In genomic region chr7:127620406-127621233, GRCh38 we compare ENCODE assay signal across 15 cellular contexts. TPM values are rescaled to one million over a fixed set of nuclear protein-coding genes. Genes with fewer than 3 reads are reported as not detected.
DNase-seq lines count a peak whose midpoint lies in the region; ATAC-seq and TF ChIP-seq lines count a peak whose summit lies in the region.
"Had no signal": no experiment of that assay in that cellular context is flagged by ENCODE, and none has a peak within 500 bp of the region (broad histone marks: within the 10 kb centered on the region; RNA-seq: fewer than 3 reads in every experiment).

No MANE protein-coding gene starts in this region.

- peak overlapping the region; percentile 89 for H3K4me3 Mint-ChIP-seq in WTC11
- H3K4me3 Mint-ChIP-seq: activated naive CD4-positive, alpha-beta T cell treated with anti-CD3 and anti-CD28 coated beads, Interleukin-2, amount 50 U/mL, for 24 hours; B cell had no signal

- peaks cover 17% of the 10 kb centered on the region for H3K4me1 Mint-ChIP-seq in WTC11

- POLR2A ChIA-PET in WTC11 (lab: Charles Lee): interaction anchor here (0.5 to 1.7 kb wide), 4 partner anchors 33 to 392 kb away, joined by 3 to 9 read pairs (median 5); partner anchors contain the start of genes ARF5 and GCC1

- TF ChIP-seq CTCF in WTC11 (IDR thresholded peaks at IDR 0.05): no peak

- H3K4me3 ChIP-seq in HUES6 (ENCODE audit: low read depth, low read length) (peak overlapping the region; percentile 62), iPS-18a (ENCODE audit: low read length) (peak overlapping the region; percentile 72)
- H3K4me3 ChIP-seq: esophagus squamous epithelium had no signal

- ATAC-seq in WTC11: peak; percentile 90
- no peak for ATAC-seq in GM18517 (IDR thresholded peaks at IDR 0.05; ENCODE audit: unreplicated experiment)

- H3K9ac ChIP-seq in HUES6 (ENCODE audit: low read length) (peak overlapping the region; percentile 3), iPS-18a (ENCODE audit: low read length) (no peak overlapping the region)

- DNase-seq in CD1c-positive myeloid dendritic cell (ENCODE audit: extremely low spot score) (peak; percentile 15), WTC11 (ENCODE audit: low spot score) (peak; percentile 45), NAMALWA (ENCODE audit: low spot score) (no peak), G401 (ENCODE audit: low spot score) (no peak), substantia nigra (lab: John Stamatoyannopoulos, UW) (no peak)
- DNase-seq: esophagus squamous epithelium; retina; stimulated activated CD4-positive, alpha-beta T cell treated with anti-CD3 and anti-CD28 coated beads, Interleukin-4, amount 100 ng/mL, for 4 hours had no signal

- no peak overlapping the region for H3K27ac Mint-ChIP-seq in WTC11
- H3K27ac Mint-ChIP-seq: activated naive CD4-positive, alpha-beta T cell treated with anti-CD3 and anti-CD28 coated beads, Interleukin-2, amount 50 U/mL, for 24 hours; B cell; IgD-negative memory B cell had no signal

- in situ Hi-C loops in G401 (cut with HindIII; ENCODE audit: low sequenced_read_pairs): no loop called here

- H3K9me3 Mint-ChIP-seq in WTC11: no peaks in the 10 kb centered on the region
- H3K9me3 Mint-ChIP-seq: activated naive CD4-positive, alpha-beta T cell treated with anti-CD3 and anti-CD28 coated beads, Interleukin-2, amount 50 U/mL, for 24 hours; IgD-negative memory B cell had no signal

- CTCF ChIA-PET in WTC11 (lab: Charles Lee): interaction anchor here (0.5 to 3.0 kb wide), 16 partner anchors 9 to 173 kb away, joined by 3 to 89 read pairs (median 4); partner anchors contain the start of genes ARF5 and GCC1

- H3K36me3 ChIP-seq in HUES6 (ENCODE audit: control insufficient read depth, insufficient read depth, low read length) (no peaks in the 10 kb centered on the region), iPS-18a (ENCODE audit: control insufficient read depth, low read depth, low read length) (no peaks in the 10 kb centered on the region)
- H3K36me3 ChIP-seq: esophagus squamous epithelium had no signal

- H3K27ac ChIP-seq in HUES6 (ENCODE audit: low read depth, low read length): no peak overlapping the region
- no peak overlapping the region for H3K27ac ChIP-seq in iPS-18a (ENCODE audit: low read length)
- H3K27ac ChIP-seq in substantia nigra (ENCODE audit: low read depth, low read length, poor library complexity, severe bottlenecking): no peak overlapping the region
- H3K27ac ChIP-seq: esophagus squamous epithelium had no signal

- no peaks in the 10 kb centered on the region for H3K9me3 ChIP-seq in HUES6 (ENCODE audit: control insufficient read depth, insufficient read depth, low read depth, low read length)
- H3K9me3 ChIP-seq in iPS-18a (ENCODE audit: control insufficient read depth, low read depth, low read length): no peaks in the 10 kb centered on the region
- H3K9me3 ChIP-seq: esophagus squamous epithelium had no signal

- H3K27me3 ChIP-seq in HUES6 (ENCODE audit: control insufficient read depth, insufficient read depth, low read length) (peaks cover 55% of the 10 kb centered on the region), iPS-18a (ENCODE audit: control insufficient read depth, insufficient read depth, low read length) (peaks cover 66% of the 10 kb centered on the region)

- no peaks in the 10 kb centered on the region for H3K36me3 Mint-ChIP-seq in WTC11
- H3K36me3 Mint-ChIP-seq: activated naive CD4-positive, alpha-beta T cell treated with anti-CD3 and anti-CD28 coated beads, Interleukin-2, amount 50 U/mL, for 24 hours; IgD-negative memory B cell had no signal

- H3K27me3 Mint-ChIP-seq in WTC11 (ENCODE audit: low read depth): peaks cover 82% of the 10 kb centered on the region

- H3K4me1 ChIP-seq in HUES6 (ENCODE audit: control insufficient read depth, insufficient read depth, low read length): peaks cover under 1% of the 10 kb centered on the region; the same call in 1 of the 2 replicates
- no peaks in the 10 kb centered on the region for H3K4me1 ChIP-seq in iPS-18a (ENCODE audit: control insufficient read depth, low read depth, low read length)
- H3K4me1 ChIP-seq: esophagus squamous epithelium had no signal

TF ChIP-seq in WTC11, 78 proteins besides CTCF, POLR2A, EP300 and RAD21:
- TF ChIP-seq TP53 (CRISPR knock-in tag; IDR thresholded peaks at IDR 0.05) (0 out of 2 replicates have a peak, but pooled peaks have one; percentile 18), KAT7 (CRISPR knock-in tag; IDR thresholded peaks at IDR 0.05; ENCODE audit: borderline replicate concordance) (no peak), FOXP4 (CRISPR knock-in tag; IDR thresholded peaks at IDR 0.05) (0 out of 2 replicates have a peak, but pooled peaks have one; percentile 6), ZNF671 (CRISPR knock-in tag; IDR thresholded peaks at IDR 0.05) (no peak), IRF2 (CRISPR knock-in tag; IDR thresholded peaks at IDR 0.05; ENCODE audit: borderline replicate concordance, low read depth) (no peak), STAT6 (CRISPR knock-in tag; conservative IDR thresholded peaks at IDR 0.05; ENCODE audit: low read depth) (no peak), ESRRA (CRISPR knock-in tag; IDR thresholded peaks at IDR 0.05; ENCODE audit: borderline replicate concordance) (no peak), ZNF121 (CRISPR knock-in tag; IDR thresholded peaks at IDR 0.05) (no peak), JUN (CRISPR knock-in tag; IDR thresholded peaks at IDR 0.05) (no peak), SP1 (CRISPR knock-in tag; conservative IDR thresholded peaks at IDR 0.05) (0 out of 2 replicates have a peak, but pooled peaks have one; percentile 12), ZNF423 (CRISPR knock-in tag; IDR thresholded peaks at IDR 0.05) (no peak), ZNF232 (CRISPR knock-in tag; IDR thresholded peaks at IDR 0.05) (0 out of 2 replicates have a peak, but pooled peaks have one; percentile 45)

RNA-seq across cellular contexts. Expression of gene PAX4, which starts 2.7 kb away (rescaled TPM):
- not detected in 3 replicates for total RNA-seq in WTC11 (2021)
- not detected in 2 replicates for total RNA-seq in G401 (2014; rRNA removed; shearing (Covaris generic))
- total RNA-seq: B cell, cerebellum, esophagus squamous epithelium had no signal

RNA-seq across cellular contexts. Expression of gene FSCN3, which starts 27.1 kb away (rescaled TPM):
- 0.57 to 1.1 TPM (median 0.82 TPM) in 3 replicates for total RNA-seq in WTC11 (2021)
- total RNA-seq in G401 (2014; rRNA removed; shearing (Covaris generic)): 0.43 and 6.6 TPM in 2 replicates

RNA-seq across cellular contexts. Expression of gene SND1, which starts 31.4 kb away (rescaled TPM):
- 237 to 261 TPM (median 240 TPM) in 3 replicates for total RNA-seq in WTC11 (2021)
- total RNA-seq in G401 (2014; rRNA removed; shearing (Covaris generic)): 92.4 and 98.0 TPM in 2 replicates

RNA-seq across cellular contexts. Expression of gene ARF5, which starts 32.4 kb away (rescaled TPM):
- 167 to 173 TPM (median 171 TPM) in 3 replicates for total RNA-seq in WTC11 (2021)
- total RNA-seq in G401 (2014; rRNA removed; shearing (Covaris generic)): 459 and 527 TPM in 2 replicates

RNA-seq across cellular contexts. Expression of gene GCC1, which starts 35.2 kb away (rescaled TPM):
- 13.2 to 13.7 TPM (median 13.6 TPM) in 3 replicates for total RNA-seq in WTC11 (2021)
- 12.0 and 19.4 TPM in 2 replicates for total RNA-seq in G401 (2014; rRNA removed; shearing (Covaris generic))

Comparison
In these comparisons a context has a peak if more than half of its experiments do, and no peak if none do; other contexts are left out.
1. DNase-seq: peak in CD1c-positive myeloid dendritic cell (single experiment) and WTC11 (single experiment); none in NAMALWA (single experiment), G401 (single experiment) and substantia nigra (0 of 49).